Comparison of ENCODE assay signal across 8 cellular contexts in the genomic region with DNA sequence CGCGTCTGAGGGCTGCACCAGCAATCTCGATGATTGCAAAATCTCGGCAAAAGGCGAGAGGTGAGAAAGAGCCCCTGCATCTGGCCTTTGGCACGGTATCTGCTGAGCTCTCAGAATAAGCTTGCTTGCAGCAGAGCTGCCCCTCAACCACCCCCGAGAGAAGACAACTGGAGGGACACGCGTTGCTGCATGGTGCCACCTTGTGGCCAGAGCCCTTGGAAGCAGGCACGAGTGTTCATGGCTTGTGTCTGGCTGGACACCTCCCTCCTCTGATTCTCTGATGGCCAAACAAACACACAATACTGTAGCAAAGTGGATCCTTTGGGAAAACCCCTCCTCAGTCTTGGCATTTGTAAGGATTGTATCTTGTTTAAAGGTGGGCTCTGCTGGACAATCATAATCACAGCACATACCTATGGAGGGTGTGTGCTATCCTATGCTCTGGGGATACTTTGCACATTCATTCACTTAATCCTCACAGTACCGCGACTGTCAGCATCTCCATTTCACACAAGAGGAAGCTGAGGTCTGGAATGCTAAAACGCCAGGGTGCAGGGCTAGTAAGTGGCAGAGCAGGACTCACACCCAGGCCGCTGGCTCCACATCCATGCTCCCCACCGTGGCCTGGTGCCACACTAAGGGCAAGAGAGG.
DNase-seq lines count a peak whose midpoint lies in the region; FAIRE-seq and TF ChIP-seq lines count a peak whose summit lies in the region.
"Not testable (repeated sequence)": the region's sequence is repeated elsewhere in the genome, so short reads cannot be mapped to it uniquely, and the experiment has no call there.

No MANE protein-coding gene starts in this region.

- DNase-seq in AG08395 (ENCODE audit: low spot score) (peak; percentile 72), GM13976 (ENCODE audit: low spot score) (peak; percentile 62), NCI-H128 (lab: John Stamatoyannopoulos, UW; ENCODE audit: unreplicated experiment) (peak; percentile 35), RPMI8226 (peak; percentile 71), erythroblast (lab: John Stamatoyannopoulos, UW) (peak; percentile 44 to 62), small intestine (peak; percentile 63)
- peak; percentile 31 for DNase-seq in activated T-cell treated with anti-CD3 and anti-CD28 coated beads, Interleukin-2, amount 50 U/mL, for 1 hour

- not testable (repeated sequence) for TF ChIP-seq POLR2A in erythroblast (IDR thresholded peaks at IDR 0.05; ENCODE audit: low read length)

- in situ Hi-C loops in GM13976 (cut with MboI; ENCODE audit: low sequenced_read_pairs, unreplicated experiment), result loop anchor here (10.0 kb wide), 1 partner anchor 64 kb away; no protein-coding TSS in a partner anchor

- peaks cover 3 to 31% (median 13%) of the 10 kb centered on the region in 4 donors for H3K36me3 ChIP-seq in liver (ENCODE audit: control insufficient read depth in 4 of 4, insufficient read depth in 3 of 4, low read depth in 1 of 4, low read length in 3 of 4)
- not testable (repeated sequence) for H3K36me3 ChIP-seq in small intestine (ENCODE audit: control insufficient read depth in 2 of 2, insufficient read depth in 2 of 2, low read length in 2 of 2)

- H3K4me1 ChIP-seq in liver (ENCODE audit: control insufficient read depth in 4 of 4, insufficient read depth in 4 of 4, low read length in 3 of 4); small intestine (ENCODE audit: control insufficient read depth in 2 of 2, insufficient read depth in 1 of 2, low read depth in 1 of 2, low read length in 1 of 2): not testable (repeated sequence)

- not testable (repeated sequence) for H3K9ac ChIP-seq in liver (ENCODE audit: low read depth in 1 of 2, low read length in 2 of 2)

- H3K9me3 ChIP-seq in liver (ENCODE audit: control insufficient read depth in 4 of 4, low read length in 3 of 4); small intestine (ENCODE audit: control insufficient read depth, low read depth): not testable (repeated sequence)

- TF ChIP-seq CTCF in GM13976 (IDR thresholded peaks at IDR 0.05; ENCODE audit: borderline replicate concordance, control extremely low read depth, extremely low read depth, insufficient read depth, missing control alignments) (peak; percentile 89), liver (IDR thresholded peaks at IDR 0.05; ENCODE audit: low read depth, low read length, missing input control) (peak; percentile 52)

- peak; percentile 70 to 81 for TF ChIP-seq RAD21 in liver (IDR thresholded peaks at IDR 0.05)

- H3K27me3 ChIP-seq in liver (ENCODE audit: control insufficient read depth in 4 of 4, insufficient read depth in 4 of 4, low read length in 3 of 4); small intestine (ENCODE audit: control insufficient read depth in 2 of 2, insufficient read depth in 2 of 2, low read length in 2 of 2): not testable (repeated sequence)

- 43% methylated on average over 15 of the region's 15 CpGs for whole genome bisulfite sequencing in liver
- 30 to 33% (median 32%) methylated on average over 14 to 15 of the region's 15 CpGs for WGBS in small intestine, 3 donors

- not testable (repeated sequence) for H3K4me3 ChIP-seq in liver (ENCODE audit: low read depth in 1 of 3, low read length in 3 of 3); small intestine (ENCODE audit: low read depth in 1 of 2, low read length in 2 of 2)

- FAIRE-seq in small intestine (lab: Jason Lieb, UNC), result not testable (repeated sequence)

- not testable (repeated sequence) for H3K27ac ChIP-seq in liver (ENCODE audit: low read depth in 1 of 2, low read length in 2 of 2); small intestine (ENCODE audit: low read depth in 1 of 2, low read length in 1 of 2)

TF ChIP-seq in liver, 16 proteins besides CTCF, POLR2A, EP300 and RAD21:
- peak; percentile 12 for TF ChIP-seq NR2F2 (IDR thresholded peaks at IDR 0.05)
